8 cellular contexts compared by ENCODE assay signal in genomic region chr7:138738551-138739335, GRCh38. TPM values are rescaled to one million over a fixed set of nuclear protein-coding genes. Genes with fewer than 3 reads are reported as not detected.
DNase-seq lines count a peak whose midpoint lies in the region; ATAC-seq and TF ChIP-seq lines count a peak whose summit lies in the region.

No MANE protein-coding gene starts in this region.

- no peaks in the 10 kb centered on the region for H3K27me3 Mint-ChIP-seq in activated T-cell treated with anti-CD3 and anti-CD28 coated beads, Interleukin-2, amount 50 U/mL, for 4 hours (ENCODE audit: low read depth)
- no peaks in the 10 kb centered on the region for H3K27me3 Mint-ChIP-seq in neural crest cell (ENCODE audit: low read depth)

- no peak overlapping the region for H3K4me3 Mint-ChIP-seq in activated T-cell treated with anti-CD3 and anti-CD28 coated beads, Interleukin-2, amount 50 U/mL, for 4 hours
- H3K4me3 Mint-ChIP-seq in neural crest cell = no peak overlapping the region

- no TSS peak for BruUV-seq in Panc1 (replicated peaks; lab: Mats Ljungman, UMichigan)

- 27 to 30% (median 30%) methylated on average over 14 of the region's 14 CpGs for WGBS in stomach, 5 donors

- CTCF ChIA-PET in Panc1 (lab: Charles Lee) = interaction anchor here (0.5 to 1.4 kb wide), 5 partner anchors 75 to 728 kb away, joined by 3 to 7 read pairs (median 5); no protein-coding TSS in a partner anchor

- H3K9me3 ChIP-seq in Panc1 (ENCODE audit: control insufficient read depth, insufficient read depth, low read depth, low read length) = no peaks in the 10 kb centered on the region
- no peaks in the 10 kb centered on the region for H3K9me3 ChIP-seq in stomach

- H3K4me1 Mint-ChIP-seq in activated T-cell treated with anti-CD3 and anti-CD28 coated beads, Interleukin-2, amount 50 U/mL, for 4 hours (ENCODE audit: low read depth) = peaks cover 3% of the 10 kb centered on the region
- peaks cover 11% of the 10 kb centered on the region for H3K4me1 Mint-ChIP-seq in neural crest cell

- no peaks in the 10 kb centered on the region for H3K36me3 ChIP-seq in Panc1 (ENCODE audit: control insufficient read depth, insufficient read depth, low read length)
- no peaks in the 10 kb centered on the region for H3K36me3 ChIP-seq in stomach

- TF ChIP-seq POLR2A in stomach (IDR thresholded peaks at IDR 0.05) = no peak

- intact Hi-C loops in Panc1 (cut with micrococcal nuclease; ENCODE audit: unreplicated experiment) (loop anchor here (1.0 to 5.0 kb wide), 5 partner anchors 271 to 836 kb away; partner anchors contain the start of gene CREB3L2), stomach (cut with DNase I; ENCODE audit: low total_unique reads) (no loop called here)

- H3K27ac ChIP-seq in Panc1 (ENCODE audit: low read length) (no peak overlapping the region), stomach (no peak overlapping the region)

- no peaks in the 10 kb centered on the region for H3K4me1 ChIP-seq in Panc1 (ENCODE audit: control insufficient read depth, insufficient read depth, low read length)
- no peaks in the 10 kb centered on the region for H3K4me1 ChIP-seq in stomach

- TF ChIP-seq CTCF in LNCaP clone FGC (IDR thresholded peaks at IDR 0.05; ENCODE audit: control insufficient read depth, extremely low read depth, insufficient read depth) (peak; percentile 99), Panc1 (IDR thresholded peaks at IDR 0.05) (peak; percentile 94), fibroblast of mammary gland (conservative IDR thresholded peaks at IDR 0.05; ENCODE audit: control insufficient read depth, insufficient read depth, low read depth, low read length) (peak; percentile 97), neural crest cell (conservative IDR thresholded peaks at IDR 0.05) (peak; percentile 97), stomach (IDR thresholded peaks at IDR 0.05) (peak in 5 of 7 experiments; percentile 69 to 88 (median 85))

- no peak overlapping the region for H3K27ac Mint-ChIP-seq in neural crest cell (ENCODE audit: unreplicated experiment)

- ATAC-seq in GM21737 (IDR thresholded peaks at IDR 0.05; ENCODE audit: unreplicated experiment) = peak; percentile 83
- ATAC-seq in Panc1 = peak; percentile 94
- ATAC-seq in activated T-cell treated with anti-CD3 and anti-CD28 coated beads, Interleukin-2, amount 50 U/mL, for 4 hours = peak; percentile 88 to 95

- DNase-seq in DMS79 (lab: John Stamatoyannopoulos, UW) = peak; percentile 35
- peak; percentile 69 for DNase-seq in LNCaP clone FGC (ENCODE audit: low read depth)
- DNase-seq in Panc1 (ENCODE audit: low read depth, low spot score) = peak; percentile 92
- DNase-seq in activated T-cell treated with anti-CD3 and anti-CD28 coated beads, Interleukin-2, amount 50 U/mL, for 4 hours = peak; percentile 84
- DNase-seq in fibroblast of mammary gland (ENCODE audit: low read depth) = peak; percentile 79
- peak; percentile 88 for DNase-seq in neural crest cell (ENCODE audit: low read depth, low spot score)
- DNase-seq in stomach = peak; percentile 87

- no peaks in the 10 kb centered on the region for H3K36me3 Mint-ChIP-seq in activated T-cell treated with anti-CD3 and anti-CD28 coated beads, Interleukin-2, amount 50 U/mL, for 4 hours (ENCODE audit: insufficient read depth)
- H3K36me3 Mint-ChIP-seq in neural crest cell (ENCODE audit: low read depth) = no peaks in the 10 kb centered on the region

- peaks cover 3% of the 10 kb centered on the region for H3K9me3 Mint-ChIP-seq in activated T-cell treated with anti-CD3 and anti-CD28 coated beads, Interleukin-2, amount 50 U/mL, for 4 hours
- H3K9me3 Mint-ChIP-seq in neural crest cell = no peaks in the 10 kb centered on the region

- in situ Hi-C loops in Panc1 (cut with HindIII; ENCODE audit: low pct_unique_long_range_greater_than_20kb, low sequenced_read_pairs) = no loop called here

- H3K4me3 ChIP-seq in LNCaP clone FGC (ENCODE audit: low read depth, low read length) (no peak overlapping the region), Panc1 (ENCODE audit: low read depth in 2 of 2, low read length in 2 of 2) (no peak overlapping the region), fibroblast of mammary gland (ENCODE audit: control insufficient read depth, low read depth, low read length) (no peak overlapping the region), stomach (no peak overlapping the region)

- TF ChIP-seq EP300 in stomach (IDR thresholded peaks at IDR 0.05) = no peak

- H3K27me3 ChIP-seq in Panc1 (ENCODE audit: control insufficient read depth, insufficient read depth, low read length) (no peaks in the 10 kb centered on the region), stomach (no peaks in the 10 kb centered on the region)

- POLR2A ChIA-PET in Panc1 (lab: Charles Lee) = interaction anchor here (0.5 to 1.0 kb wide), 2 partner anchors 35 to 577 kb away, joined by 3 to 12 read pairs; no protein-coding TSS in a partner anchor

RNA-seq across cellular contexts. Expression of gene SVOPL, which starts 37.6 kb away (rescaled TPM):
- total RNA-seq in Panc1 (2021; ENCODE audit: unreplicated experiment) = not detected
- not detected for polyA plus RNA-seq in Panc1 (2012; ENCODE audit: insufficient read length)
- total RNA-seq in activated T-cell treated with anti-CD3 and anti-CD28 coated beads, Interleukin-2, amount 50 U/mL, for 4 hours = not detected
- total RNA-seq in neural crest cell = not detected in 2 replicates
- 1 to 10 TPM in 1 of 5 donors, under 1 TPM in 1, not detected in 3; under 0.01 to 2.3 TPM for total RNA-seq in stomach
- under 1 TPM in 1 of 3 donors, not detected in 2; 0.13 TPM for polyA plus RNA-seq in stomach

RNA-seq across cellular contexts. Expression of gene TMEM213, which starts 59.1 kb away (rescaled TPM):
- not detected for total RNA-seq in Panc1 (2021; ENCODE audit: unreplicated experiment)
- not detected for polyA plus RNA-seq in Panc1 (2012; ENCODE audit: insufficient read length)
- not detected for total RNA-seq in activated T-cell treated with anti-CD3 and anti-CD28 coated beads, Interleukin-2, amount 50 U/mL, for 4 hours
- total RNA-seq in neural crest cell = not detected in 2 replicates
- not detected for total RNA-seq in stomach
- under 1 TPM in 1 of 3 donors, not detected in 2; 0.08 TPM for polyA plus RNA-seq in stomach

RNA-seq across cellular contexts. Expression of gene ATP6V0A4, which starts 59.3 kb away (rescaled TPM):
- 0.15 TPM for total RNA-seq in Panc1 (2021; ENCODE audit: unreplicated experiment)
- not detected for polyA plus RNA-seq in Panc1 (2012; ENCODE audit: insufficient read length)
- total RNA-seq in activated T-cell treated with anti-CD3 and anti-CD28 coated beads, Interleukin-2, amount 50 U/mL, for 4 hours = not detected
- not detected in 2 replicates for total RNA-seq in neural crest cell
- not detected for total RNA-seq in stomach
- 1 to 10 TPM in 1 of 3 donors, not detected in 2; 1.0 TPM for polyA plus RNA-seq in stomach

Comparison
In these comparisons a context has a peak if more than half of its experiments do, and no peak if none do; other contexts are left out.
1. DNase-seq: peak in every context shown above with its lines; median percentile 92 in Panc1; 88 in neural crest cell; 87 in stomach; 84 in activated T-cell treated with anti-CD3 and anti-CD28 coated beads, Interleukin-2, amount 50 U/mL, for 4 hours; 79 in fibroblast of mammary gland; 69 in LNCaP clone FGC; 35 in DMS79.